In genomic region chr9:26301659-26302058, GRCh38 we compare ENCODE assay signal across 16 cellular contexts.
DNase-seq lines count a peak whose midpoint lies in the region; TF ChIP-seq lines count a peak whose summit lies in the region.
"Had no signal": no experiment of that assay in that cellular context is flagged by ENCODE, and none has a peak within 500 bp of the region (broad histone marks: within the 10 kb centered on the region; RNA-seq: fewer than 3 reads in every experiment).

No MANE protein-coding gene starts in this region.

- no peak overlapping the region for H3K4me3 ChIP-seq in breast epithelium
- H3K4me3 ChIP-seq: BLaER1, GM12878 had no signal

- DNase-seq in MCF 10A (ENCODE audit: unreplicated experiment) (peak; percentile 3), breast epithelium (ENCODE audit: low spot score in 2 of 2) (no peak), RPMI7951 (ENCODE audit: low read depth) (peak; percentile 48), lung microvascular endothelial cell (ENCODE audit: low read depth in 2 of 2) (peak; percentile 6 to 13), HPDE6-E6E7 (ENCODE audit: extremely low spot score) (no peak), MV-4-11 (lab: John Stamatoyannopoulos, UW) (no peak)
- no peak for DNase-seq in activated CD4-positive, alpha-beta T cell treated with anti-CD3 and anti-CD28 coated beads, Interleukin-2, amount 50 U/mL, for 1 hour
- DNase-seq: 8988T; AML-193; Caco-2; CD8-positive, alpha-beta memory T cell; HCEC 1CT; HFFc6 had no signal

- CTCF ChIA-PET in MCF 10A (lab: Yijun Ruan, JAX) = no interaction called here

- H3K36me3 ChIP-seq in breast epithelium = no peaks in the 10 kb centered on the region
- H3K36me3 ChIP-seq: BLaER1 had no signal

- H3K27ac ChIP-seq in breast epithelium = no peak overlapping the region
- H3K27ac ChIP-seq: BLaER1 had no signal

- H3K27me3 ChIP-seq in breast epithelium = no peaks in the 10 kb centered on the region
- H3K27me3 ChIP-seq: BLaER1 had no signal

- intact Hi-C loops in MCF 10A (cut with micrococcal nuclease) (no loop called here), breast epithelium (cut with DNase I; ENCODE audit: low total_unique reads) (no loop called here)

- no peaks in the 10 kb centered on the region for H3K4me1 Mint-ChIP-seq in MCF 10A (ENCODE audit: insufficient read depth, unreplicated experiment)
- H3K4me1 Mint-ChIP-seq: CD8-positive, alpha-beta memory T cell; IgD-negative memory B cell had no signal

- TF ChIP-seq CTCF in MCF 10A (IDR thresholded peaks at IDR 0.05; ENCODE audit: unreplicated experiment) (no peak), breast epithelium (IDR thresholded peaks at IDR 0.05) (no peak)

- BruUV-seq in MCF 10A (replicated peaks; lab: Mats Ljungman, UMichigan) = no TSS peak

- H3K9me3 ChIP-seq in breast epithelium = no peaks in the 10 kb centered on the region
- H3K9me3 ChIP-seq: BLaER1, Caco-2 had no signal

- POLR2A ChIA-PET in MCF 10A (lab: Yijun Ruan, JAX) = no interaction called here

- no peak for TF ChIP-seq POLR2A in breast epithelium (IDR thresholded peaks at IDR 0.05)

- H3K4me1 ChIP-seq in breast epithelium = no peaks in the 10 kb centered on the region
- H3K4me1 ChIP-seq: BLaER1, Caco-2 had no signal

- H3K27ac Mint-ChIP-seq in MCF 10A (ENCODE audit: low read depth, unreplicated experiment) = no peak overlapping the region
- H3K27ac Mint-ChIP-seq: CD8-positive, alpha-beta memory T cell; HFFc6; IgD-negative memory B cell had no signal

- no peaks in the 10 kb centered on the region for H3K36me3 Mint-ChIP-seq in MCF 10A (ENCODE audit: insufficient read depth, unreplicated experiment)
- H3K36me3 Mint-ChIP-seq: CD8-positive, alpha-beta memory T cell; IgD-negative memory B cell had no signal

- H3K27me3 Mint-ChIP-seq in MCF 10A (ENCODE audit: insufficient read depth, unreplicated experiment) = no peaks in the 10 kb centered on the region
- H3K27me3 Mint-ChIP-seq: CD8-positive, alpha-beta memory T cell; IgD-negative memory B cell had no signal

- H3K9me3 Mint-ChIP-seq in MCF 10A (ENCODE audit: unreplicated experiment) = no peaks in the 10 kb centered on the region
- H3K9me3 Mint-ChIP-seq: IgD-negative memory B cell had no signal

- H3K4me3 Mint-ChIP-seq in MCF 10A (ENCODE audit: unreplicated experiment) = no peak overlapping the region
- H3K4me3 Mint-ChIP-seq: CD8-positive, alpha-beta memory T cell; HFFc6; IgD-negative memory B cell had no signal

Comparison
In these comparisons a context has a peak if more than half of its experiments do, and no peak if none do; other contexts are left out.
1. DNase-seq: peak in MCF 10A (single experiment), RPMI7951 (single experiment) and lung microvascular endothelial cell (2 of 2); none in breast epithelium (0 of 2), HPDE6-E6E7 (single experiment), MV-4-11 (single experiment) and activated CD4-positive, alpha-beta T cell treated with anti-CD3 and anti-CD28 coated beads, Interleukin-2, amount 50 U/mL, for 1 hour (single experiment).